ENCODE assay signal across 8 cellular contexts in genomic region chr6:2990179-2990931, GRCh38. TPM values are rescaled to one million over a fixed set of nuclear protein-coding genes. Genes with fewer than 3 reads are reported as not detected.
A peak's percentile ranks its signal among the peaks of the same experiment; 100 is the strongest.
DNase-seq lines count a peak whose midpoint lies in the region; ATAC-seq and TF ChIP-seq lines count a peak whose summit lies in the region.

No MANE protein-coding gene starts in this region.

- H3K27me3 ChIP-seq in CD4-positive, alpha-beta T cell (ENCODE audit: control insufficient read depth, insufficient read depth, low read length) = no peaks in the 10 kb centered on the region
- H3K27me3 ChIP-seq in HUES48 (ENCODE audit: control insufficient read depth, insufficient read depth, low read length) (no peaks in the 10 kb centered on the region), fibroblast of lung (ENCODE audit: control insufficient read depth, insufficient read depth, low read length) (no peaks in the 10 kb centered on the region)

- peak in 2 of 10 experiments; percentile 12 to 22 for DNase-seq in CD4-positive, alpha-beta T cell
- peak; percentile 50 to 75 for DNase-seq in fibroblast of lung (ENCODE audit: low read depth in 2 of 2)
- peak in 32 of 56 donors; percentile 8 to 74 (median 32) for DNase-seq in nucleus accumbens (lab: John Stamatoyannopoulos, UW)
- DNase-seq in GM19240 (ENCODE audit: insufficient read length, low spot score) = no peak

- H2AFZ ChIP-seq in fibroblast of lung (ENCODE audit: low read length) = peak overlapping the region; percentile 48

- no peaks in the 10 kb centered on the region for H4K20me1 ChIP-seq in fibroblast of lung (ENCODE audit: control insufficient read depth, extremely low read depth, insufficient read depth, low read length)

- no peaks in the 10 kb centered on the region for H3K79me2 ChIP-seq in fibroblast of lung (ENCODE audit: control insufficient read depth, insufficient read depth, low read length)

- intact Hi-C loops in CD4-positive, alpha-beta T cell (cut with DNase I, micrococcal nuclease) = loop anchor here in 1 of 2 experiments (5.0 kb wide), 2 partner anchors 132 to 1147 kb away; partner anchors contain the start of gene ECI2

- peaks cover 20% of the 10 kb centered on the region for H3K4me1 ChIP-seq in HUES48 (ENCODE audit: control insufficient read depth, insufficient read depth, low read length)
- H3K4me1 ChIP-seq in fibroblast of lung (ENCODE audit: control insufficient read depth, extremely low read depth, insufficient read depth, low read length) = peaks cover 10% of the 10 kb centered on the region

- no peak for ATAC-seq in CD4-positive, alpha-beta T cell (ENCODE audit: poor library complexity)
- no peak for ATAC-seq in HG03039 (IDR thresholded peaks at IDR 0.05; ENCODE audit: unreplicated experiment)
- no peak for ATAC-seq in GM18868 (IDR thresholded peaks at IDR 0.05; ENCODE audit: unreplicated experiment)

- POLR2A ChIA-PET in CD4-positive, alpha-beta T cell (lab: Charles Lee) = interaction anchor here (0.6 to 6.2 kb wide), 49 partner anchors 8 to 1031 kb away, joined by 3 to 168 read pairs (median 7); partner anchors contain the start of genes BPHL, NQO2, PSMG4 and RIPK1

- no peaks in the 10 kb centered on the region for H3K36me3 ChIP-seq in HUES48 (ENCODE audit: control insufficient read depth, insufficient read depth, low read length)
- no peaks in the 10 kb centered on the region for H3K36me3 ChIP-seq in fibroblast of lung (ENCODE audit: control insufficient read depth, insufficient read depth, low read length)

- H3K27me3 Mint-ChIP-seq in CD4-positive, alpha-beta T cell = no peaks in the 10 kb centered on the region

- H3K4me3 ChIP-seq in HUES48 (ENCODE audit: low read depth, low read length) (peak overlapping the region; percentile 83), WI38 (ENCODE audit: low read depth, low read length) (peak overlapping the region; percentile 77), fibroblast of lung (replicated peaks in 1 of 4; ENCODE audit: control extremely low read depth in 1 of 4, insufficient read depth in 1 of 4, low read depth in 3 of 4, low read length in 4 of 4) (peak overlapping the region; percentile 52 to 81 (median 61))

- CTCF ChIA-PET in CD4-positive, alpha-beta T cell (lab: Charles Lee) = interaction anchor here (1.0 to 2.3 kb wide), 13 partner anchors 9 to 261 kb away, joined by 3 to 12 read pairs (median 5); partner anchors contain the start of genes NQO2, SERPINB1 and WRNIP1

- H3K27ac ChIP-seq in CD4-positive, alpha-beta T cell (ENCODE audit: low read depth, low read length) = peak overlapping the region; percentile 92
- peak overlapping the region; percentile 100 for H3K27ac ChIP-seq in HUES48 (ENCODE audit: low read depth, low read length)
- H3K27ac ChIP-seq in fibroblast of lung (ENCODE audit: insufficient read depth, low read length) = peak overlapping the region; percentile 97

- peak overlapping the region; percentile 100 for H3K27ac Mint-ChIP-seq in CD4-positive, alpha-beta T cell

- H3K9ac ChIP-seq in HUES48 (ENCODE audit: low read depth, low read length) = peak overlapping the region; percentile 97
- peak overlapping the region; percentile 68 for H3K9ac ChIP-seq in fibroblast of lung (ENCODE audit: insufficient read depth, low read length)

- H3K4me3 Mint-ChIP-seq in CD4-positive, alpha-beta T cell = peak overlapping the region; percentile 97

- H3K4me2 ChIP-seq in fibroblast of lung (ENCODE audit: extremely low read depth, insufficient read depth, low read length) = peak overlapping the region; percentile 89

- TF ChIP-seq CTCF in CD4-positive, alpha-beta T cell (IDR thresholded peaks at IDR 0.05) = no peak
- no peak for TF ChIP-seq CTCF in WI38 (IDR thresholded peaks at IDR 0.05; ENCODE audit: low read depth, low read length)
- no peak for TF ChIP-seq CTCF in fibroblast of lung (conservative IDR thresholded peaks at IDR 0.05 in 1 of 2, IDR thresholded peaks at IDR 0.05 in 1 of 2; ENCODE audit: low read depth in 1 of 2, low read length in 2 of 2)

- H3K9me3 Mint-ChIP-seq in CD4-positive, alpha-beta T cell = no peaks in the 10 kb centered on the region

- peaks cover 26% of the 10 kb centered on the region for H3K36me3 Mint-ChIP-seq in CD4-positive, alpha-beta T cell (ENCODE audit: low read depth)

- H3K9me3 ChIP-seq in CD4-positive, alpha-beta T cell (ENCODE audit: control insufficient read depth, low read length) = no peaks in the 10 kb centered on the region
- H3K9me3 ChIP-seq in HUES48 (ENCODE audit: control insufficient read depth, insufficient read depth, low read length) (no peaks in the 10 kb centered on the region), fibroblast of lung (ENCODE audit: control insufficient read depth, insufficient read depth, low read depth, low read length) (no peaks in the 10 kb centered on the region)

- H3K4me1 Mint-ChIP-seq in CD4-positive, alpha-beta T cell (ENCODE audit: low read depth) = peaks cover 28% of the 10 kb centered on the region

RNA-seq across cellular contexts. Expression of gene NQO2, which starts 9.3 kb away (rescaled TPM):
- total RNA-seq in CD4-positive, alpha-beta T cell = 1 to 10 TPM; 6.7 to 7.7 TPM
- total RNA-seq in fibroblast of lung = 12.1 and 18.7 TPM in 2 replicates
- polyA plus RNA-seq in fibroblast of lung = 13.5 and 40.8 TPM in 2 replicates
- polyA plus RNA-seq in fibroblast of lung (2012) = 15.2 and 45.3 TPM in 2 replicates
- polyA minus RNA-seq in fibroblast of lung (ENCODE audit: low replicate concordance) = 5.3 and 9.2 TPM in 2 replicates

RNA-seq across cellular contexts. Expression of gene SERPINB6, which starts 19.0 kb away (rescaled TPM):
- total RNA-seq in CD4-positive, alpha-beta T cell = 10 to 100 TPM; 11.0 to 11.9 TPM
- total RNA-seq in fibroblast of lung = 71.7 and 83.9 TPM in 2 replicates
- 158 and 181 TPM in 2 replicates for polyA plus RNA-seq in fibroblast of lung
- 142 and 157 TPM in 2 replicates for polyA plus RNA-seq in fibroblast of lung (2012)
- 180 and 182 TPM in 2 replicates for polyA minus RNA-seq in fibroblast of lung (ENCODE audit: low replicate concordance)
